Comparison of ENCODE assay signal across 1 cellular context in genomic region chr1:246566808-246567154, GRCh38.
TF ChIP-seq lines count a peak whose summit lies in the region.

No MANE protein-coding gene starts in this region.

TF ChIP-seq in H1, 55 proteins besides CTCF, POLR2A, EP300 and RAD21:
- peak in 1 of 2 experiments; percentile 25; a peak in 1 of 4 replicates for TF ChIP-seq SIN3A (conservative IDR thresholded peaks at IDR 0.05 in 1 of 2, IDR thresholded peaks at IDR 0.05 in 1 of 2; ENCODE audit: low read depth in 1 of 2, low read length in 2 of 2)
- peak; percentile 76 for TF ChIP-seq SAP30 (IDR thresholded peaks at IDR 0.05; ENCODE audit: insufficient read depth, insufficient replicate concordance, low read length)
- TF ChIP-seq CBX8 (IDR thresholded peaks at IDR 0.05; ENCODE audit: borderline replicate concordance, low read depth, low read length): no peak
- 0 out of 2 replicates have a peak, but pooled peaks have one; percentile 16 for TF ChIP-seq POLR2AphosphoS5 (IDR thresholded peaks at IDR 0.05; ENCODE audit: low read depth, low read length)
- no peak for TF ChIP-seq NANOG (IDR thresholded peaks at IDR 0.05; ENCODE audit: insufficient read depth, low read depth, low read length, poor library complexity, severe bottlenecking)
- TF ChIP-seq CBX5 (IDR thresholded peaks at IDR 0.05; ENCODE audit: low read depth, low read length): no peak
- no peak for TF ChIP-seq RNF2 (IDR thresholded peaks at IDR 0.05; ENCODE audit: borderline replicate concordance, low read depth, low read length, missing control alignments, poor library complexity, severe bottlenecking)
- 0 out of 2 replicates have a peak, but pooled peaks have one; percentile 25 for TF ChIP-seq PHF8 (conservative IDR thresholded peaks at IDR 0.05; ENCODE audit: low read depth, low read length)
- TF ChIP-seq TEAD4 (IDR thresholded peaks at IDR 0.05; ENCODE audit: low read depth, low read length): no peak
- no peak for TF ChIP-seq MAX (IDR thresholded peaks at IDR 0.05)
- TF ChIP-seq TCF12 (IDR thresholded peaks at IDR 0.05; ENCODE audit: low read depth, low read length): no peak
